8 cellular contexts compared by ENCODE assay signal in the genomic region with DNA sequence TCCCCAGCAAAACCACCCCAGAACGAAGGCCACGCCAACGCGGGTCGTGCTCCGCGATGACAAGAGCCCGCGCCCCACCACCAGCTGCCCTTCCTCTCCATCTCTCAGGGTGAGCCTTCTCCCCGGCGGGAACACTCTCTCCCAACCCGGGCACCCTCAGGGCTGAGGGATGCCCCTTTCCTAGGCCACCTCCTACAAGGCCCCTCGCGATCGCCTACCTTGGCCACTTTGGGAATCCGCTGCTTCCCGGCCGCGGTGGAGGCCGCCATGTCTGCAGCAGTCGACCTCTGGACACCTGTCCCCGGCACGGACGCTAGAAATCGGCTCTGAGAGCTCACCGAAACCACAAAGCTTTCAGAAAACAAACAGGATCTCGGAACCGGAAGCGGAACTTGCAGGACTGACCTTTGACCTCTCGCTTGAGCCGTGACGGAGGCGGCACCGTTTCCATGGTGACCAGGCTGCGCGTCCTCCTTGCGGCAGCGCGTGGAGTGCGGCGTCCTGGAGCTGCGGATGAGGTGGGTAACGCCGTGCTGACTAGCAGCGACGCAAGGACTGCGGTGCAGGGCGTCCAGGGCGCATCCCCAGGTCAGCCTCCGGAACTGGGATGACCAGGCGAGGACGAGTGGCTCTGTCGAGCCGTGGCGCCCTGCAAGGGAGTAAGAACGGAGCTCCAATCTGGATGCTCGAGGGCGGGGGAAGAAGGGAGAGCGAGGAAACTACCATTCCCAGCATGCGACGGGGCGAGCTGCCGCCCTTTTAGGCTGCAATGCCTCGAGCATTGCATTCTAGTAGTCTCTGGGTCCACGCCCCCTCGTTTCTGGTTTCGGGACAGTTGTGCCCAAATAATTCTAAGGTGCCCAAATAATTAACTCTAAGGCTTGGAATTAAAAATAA. TPM values are rescaled to one million over a fixed set of nuclear protein-coding genes. Genes with fewer than 3 reads are reported as not detected.
DNase-seq lines count a peak whose midpoint lies in the region; ATAC-seq and TF ChIP-seq lines count a peak whose summit lies in the region.

A gene with protein sequence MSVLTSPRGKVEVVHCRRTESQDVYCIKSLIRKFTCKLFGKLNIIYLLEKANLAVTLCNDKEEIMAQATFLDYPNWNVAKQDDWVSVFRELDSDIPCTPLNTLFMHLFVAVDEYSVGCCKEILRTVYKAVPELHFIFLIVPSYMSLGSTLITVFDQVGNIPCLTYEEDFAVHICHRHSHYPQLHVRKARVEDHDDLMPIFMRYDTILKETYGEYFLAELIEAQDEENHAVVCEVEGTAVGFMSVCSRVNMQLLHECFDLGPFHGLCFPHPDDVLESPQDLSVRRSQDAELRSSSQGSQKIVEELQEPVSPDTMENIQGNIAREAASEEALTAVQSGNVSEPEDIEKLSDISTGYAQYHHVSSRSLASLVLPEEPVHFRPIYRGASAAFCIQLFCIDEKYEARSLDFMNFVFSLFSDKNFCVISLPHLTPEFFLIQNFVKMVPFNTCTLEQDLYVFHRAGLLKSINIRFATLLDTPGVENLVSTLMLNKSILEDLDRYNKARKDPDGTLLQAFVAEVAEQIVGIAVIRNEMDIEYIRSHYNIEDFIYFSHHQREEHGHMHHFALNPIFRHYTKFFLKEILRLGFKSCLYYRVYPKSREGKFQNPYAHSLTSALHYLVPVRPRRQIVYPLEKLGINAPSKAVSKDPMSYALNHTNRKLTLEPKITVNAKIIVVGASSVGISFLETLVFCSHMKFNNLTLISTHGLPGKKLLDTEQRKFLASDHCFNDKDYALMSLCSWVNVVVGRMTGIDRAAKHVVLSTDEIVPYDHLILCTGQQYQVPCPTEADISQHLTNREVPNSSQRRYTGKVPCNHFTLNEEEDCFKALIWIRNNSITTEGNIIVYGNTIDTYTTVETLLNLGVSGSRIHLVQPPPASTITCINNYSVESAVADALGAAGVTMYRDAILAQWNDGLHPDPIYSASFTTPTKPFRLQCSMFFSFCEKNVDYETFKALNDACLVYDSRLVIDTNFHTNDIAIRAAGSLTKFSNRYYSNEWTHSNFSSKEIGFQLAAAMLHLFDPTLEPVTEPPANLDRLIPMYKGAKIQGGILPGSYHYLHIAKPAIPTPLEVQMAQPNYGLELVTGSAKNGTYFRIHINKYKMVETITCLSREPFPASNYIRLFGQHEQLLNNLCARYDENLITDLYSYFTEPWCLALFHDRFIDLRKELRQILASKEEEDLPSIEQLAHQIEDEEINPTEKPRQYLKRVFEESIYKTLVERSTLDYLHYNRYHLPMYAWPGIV (plus strand): TSS at position 459 of the 897 bp plus-strand sequence. CDS start 4,122 bp downstream, outside the sequence.
A gene (minus strand): TSS at position 393 of the 897 bp plus-strand sequence. CDS start 124 bp downstream, at position 269.

- ATAC-seq in HG02763 (IDR thresholded peaks at IDR 0.05; ENCODE audit: unreplicated experiment) (peak; percentile 90), Right ventricle myocardium superior (ENCODE audit: poor library complexity) (peak; percentile 100)

- H3K4me1 ChIP-seq in adipocyte (ENCODE audit: control insufficient read depth, insufficient read depth, low read length) (peaks cover 7% of the 10 kb centered on the region), ovary (ENCODE audit: insufficient read depth) (no peaks in the 10 kb centered on the region), thyroid gland (peaks cover 8 to 15% of the 10 kb centered on the region in 2 donors)

- no peaks in the 10 kb centered on the region for H4K20me1 ChIP-seq in SU-DHL-6 (ENCODE audit: low read depth, low read length)

- H3K9ac ChIP-seq in SU-DHL-6 (ENCODE audit: low read length) (peak within 1 kb of the TSS; percentile 76), adipocyte (ENCODE audit: low read length) (peak within 1 kb of the TSS; percentile 91)

- TF ChIP-seq EP300 in ovary (IDR thresholded peaks at IDR 0.05) = no peak

- TF ChIP-seq CTCF in GM12875 (IDR thresholded peaks at IDR 0.05; ENCODE audit: borderline replicate concordance, insufficient read depth, low read depth, low read length) = no peak
- no peak for TF ChIP-seq CTCF in SU-DHL-6 (IDR thresholded peaks at IDR 0.05; ENCODE audit: insufficient read depth, low read length, poor library complexity, severe bottlenecking)
- peak in 1 of 3 donors; percentile 52 for TF ChIP-seq CTCF in ovary (IDR thresholded peaks at IDR 0.05)
- TF ChIP-seq CTCF in thyroid gland (IDR thresholded peaks at IDR 0.05) = peak in 3 of 6 experiments; percentile 22 to 44 (median 31)

- DNase-seq in NCI-H1417 (lab: John Stamatoyannopoulos, UW) (peak; percentile 95 to 99 (median 99)), adipocyte (ENCODE audit: low read depth) (peak; percentile 98), Right ventricle myocardium superior (peak; percentile 98), ovary (peak; percentile 95 to 97 (median 96)), thyroid gland (peak; percentile 96)

- H3K9me2 ChIP-seq in SU-DHL-6 (replicated peaks; ENCODE audit: insufficient read depth, low read length) = no peaks in the 10 kb centered on the region

- H3K27ac ChIP-seq in SU-DHL-6 (ENCODE audit: low read depth, low read length) (no peak within 1 kb of the TSS), ovary (peak within 1 kb of the TSS; percentile 64 to 83), thyroid gland (peak within 1 kb of the TSS; percentile 79 to 92 (median 82))

- peak within 1 kb of the TSS; percentile 70 for H3K4me3 ChIP-seq in GM12875 (ENCODE audit: low read depth, low read length)
- peak within 1 kb of the TSS; percentile 90 for H3K4me3 ChIP-seq in SU-DHL-6 (ENCODE audit: insufficient read depth, low read length, poor library complexity, severe bottlenecking)
- peak within 1 kb of the TSS; percentile 89 for H3K4me3 ChIP-seq in adipocyte (ENCODE audit: low read length)
- peak within 1 kb of the TSS; percentile 99 for H3K4me3 ChIP-seq in ovary
- H3K4me3 ChIP-seq in thyroid gland (replicated peaks in 1 of 3) = peak within 1 kb of the TSS; percentile 91 to 96 (median 91)

- H3F3A ChIP-seq in SU-DHL-6 (ENCODE audit: insufficient read depth) = no peaks in the 10 kb centered on the region

- H3K36me3 ChIP-seq in SU-DHL-6 (ENCODE audit: low read length) = peaks cover 12% of the 10 kb centered on the region; the same call in 1 of the 2 replicates
- H3K36me3 ChIP-seq in adipocyte (ENCODE audit: control insufficient read depth, insufficient read depth, low read length, severe bottlenecking) = peaks cover 31% of the 10 kb centered on the region
- H3K36me3 ChIP-seq in ovary = no peaks in the 10 kb centered on the region
- H3K36me3 ChIP-seq in thyroid gland = peaks cover 26 to 30% of the 10 kb centered on the region in 2 donors

- H2AFZ ChIP-seq in SU-DHL-6 (ENCODE audit: low read depth, low read length, severe bottlenecking) = peak within 1 kb of the TSS; percentile 83

- WGBS in ovary, 3 donors = 0 to 1% (median 0%) methylated on average over 67 of the region's 67 CpGs
- 0 to 1% methylated on average over 35 to 39 of the region's 67 CpGs for WGBS in thyroid gland, 2 donors

- TF ChIP-seq POLR2A in ovary (IDR thresholded peaks at IDR 0.05) (no peak), thyroid gland (IDR thresholded peaks at IDR 0.05) (peak in 1 of 2 donors; percentile 46)

- H3K27me3 ChIP-seq in SU-DHL-6 (ENCODE audit: low read length) (no peaks in the 10 kb centered on the region), adipocyte (replicated peaks; ENCODE audit: control insufficient read depth, insufficient read depth, low read length) (no peaks in the 10 kb centered on the region), ovary (no peaks in the 10 kb centered on the region), thyroid gland (no peaks in the 10 kb centered on the region)

- no peaks in the 10 kb centered on the region for H3K9me3 ChIP-seq in SU-DHL-6 (ENCODE audit: insufficient read depth, low read length)
- no peaks in the 10 kb centered on the region for H3K9me3 ChIP-seq in adipocyte (ENCODE audit: control insufficient read depth, low read length)
- no peaks in the 10 kb centered on the region for H3K9me3 ChIP-seq in ovary
- no peaks in the 10 kb centered on the region for H3K9me3 ChIP-seq in thyroid gland

- intact Hi-C loops in Right ventricle myocardium superior (cut with DNase I) = no loop called here
- intact Hi-C loops in ovary (cut with DNase I) = no loop called here
- intact Hi-C loops in thyroid gland (cut with DNase I) = no loop called here

- peaks cover 17% of the 10 kb centered on the region for H3K79me2 ChIP-seq in SU-DHL-6 (ENCODE audit: insufficient read depth, low read length)

- H3K4me2 ChIP-seq in SU-DHL-6 (ENCODE audit: low read depth, low read length, poor library complexity, severe bottlenecking) = peak within 1 kb of the TSS; percentile 68

RNA-seq across cellular contexts. Expression of the first gene that starts in this region (rescaled TPM):
- total RNA-seq in Right ventricle myocardium superior (36.9 TPM), ovary (10 to 100 TPM in 1 of 7 donors, 1 to 10 TPM in 3, under 1 TPM in 2, not detected in 1; 0.24 to 13.1 (median 1.4) TPM), thyroid gland (1 to 10 TPM in 2 of 4 donors, under 1 TPM in 2; 0.34 to 1.6 (median 1.1) TPM)
- under 1 TPM; 0.12 to 0.75 TPM for polyA plus RNA-seq in ovary

RNA-seq across cellular contexts. Expression of the second gene that starts in this region (rescaled TPM):
- 15.8 TPM for total RNA-seq in Right ventricle myocardium superior
- total RNA-seq in ovary = 10 to 100 TPM; 19.4 to 25.0 (median 22.8) TPM
- polyA plus RNA-seq in ovary = 10 to 100 TPM; 12.7 to 22.4 TPM
- 10 to 100 TPM; 23.6 to 35.2 (median 27.2) TPM for total RNA-seq in thyroid gland
